Comparison of ENCODE assay signal across 2 cellular contexts in genomic region chr11:2696461-2696860, GRCh38.
TF ChIP-seq lines count a peak whose summit lies in the region.

No MANE protein-coding gene starts in this region.

TF ChIP-seq in SK-N-SH, 30 proteins besides CTCF, POLR2A, EP300 and RAD21:
- no peak for TF ChIP-seq GATA2 (CRISPR knock-in tag; IDR thresholded peaks at IDR 0.05)
- TF ChIP-seq JUND (IDR thresholded peaks at IDR 0.05) = no peak
- no peak for TF ChIP-seq TAF1 (IDR thresholded peaks at IDR 0.05; ENCODE audit: borderline replicate concordance, low read depth, low read length)
- no peak for TF ChIP-seq IRF3 (IDR thresholded peaks at IDR 0.05; ENCODE audit: low read depth, low read length)
- TF ChIP-seq EZH2phosphoT487 (IDR thresholded peaks at IDR 0.05; ENCODE audit: borderline replicate concordance, low read depth) = no peak

TF ChIP-seq in SK-N-SH treated with all-trans-retinoic acid at 6 μM for 48 hours, 23 proteins besides CTCF, POLR2A, EP300 and RAD21:
- TF ChIP-seq, protein P1, sequence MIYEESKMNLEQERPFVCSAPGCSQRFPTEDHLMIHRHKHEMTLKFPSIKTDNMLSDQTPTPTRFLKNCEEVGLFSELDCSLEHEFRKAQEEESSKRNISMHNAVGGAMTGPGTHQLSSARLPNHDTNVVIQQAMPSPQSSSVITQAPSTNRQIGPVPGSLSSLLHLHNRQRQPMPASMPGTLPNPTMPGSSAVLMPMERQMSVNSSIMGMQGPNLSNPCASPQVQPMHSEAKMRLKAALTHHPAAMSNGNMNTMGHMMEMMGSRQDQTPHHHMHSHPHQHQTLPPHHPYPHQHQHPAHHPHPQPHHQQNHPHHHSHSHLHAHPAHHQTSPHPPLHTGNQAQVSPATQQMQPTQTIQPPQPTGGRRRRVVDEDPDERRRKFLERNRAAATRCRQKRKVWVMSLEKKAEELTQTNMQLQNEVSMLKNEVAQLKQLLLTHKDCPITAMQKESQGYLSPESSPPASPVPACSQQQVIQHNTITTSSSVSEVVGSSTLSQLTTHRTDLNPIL (CRISPR knock-in tag; IDR thresholded peaks at IDR 0.05; ENCODE audit: low read depth) = no peak
- TF ChIP-seq RARB (CRISPR knock-in tag; IDR thresholded peaks at IDR 0.05) (no peak), ZNF8 (CRISPR knock-in tag; IDR thresholded peaks at IDR 0.05) (no peak), PATZ1 (CRISPR knock-in tag; IDR thresholded peaks at IDR 0.05; ENCODE audit: borderline replicate concordance) (no peak), ZNF565 (CRISPR knock-in tag; conservative IDR thresholded peaks at IDR 0.05; ENCODE audit: low read depth) (no peak), ZNF70 (CRISPR knock-in tag; IDR thresholded peaks at IDR 0.05) (no peak), CSDC2 (CRISPR knock-in tag; IDR thresholded peaks at IDR 0.05) (no peak)
TF ChIP-seq in SK-N-SH treated with all-trans-retinoic acid at 6 μM for 48 hours: peak in this region for 0.
